In the genomic region with DNA sequence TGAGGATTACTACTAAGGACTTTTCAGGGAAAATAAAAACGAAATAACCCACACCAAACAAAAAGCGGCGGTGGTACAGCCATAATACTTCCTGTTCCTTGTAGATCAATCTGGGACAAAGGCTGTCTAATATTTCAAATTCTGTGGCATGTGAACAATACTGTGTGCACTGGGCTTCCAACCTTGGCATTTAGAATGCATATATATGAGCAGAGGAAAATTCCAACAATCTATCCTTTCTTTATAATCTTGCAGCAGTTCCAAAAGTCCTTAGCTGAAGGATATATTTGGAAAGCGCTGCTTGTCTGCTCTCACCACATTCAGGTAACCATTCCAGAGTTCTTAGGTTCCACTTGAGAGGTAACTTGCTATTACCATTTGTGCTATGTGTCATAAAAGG, we compare ENCODE assay signal across 21 cellular contexts.
DNase-seq lines count a peak whose midpoint lies in the region; ATAC-seq and TF ChIP-seq lines count a peak whose summit lies in the region.
"Had no signal": no experiment of that assay in that cellular context is flagged by ENCODE, and none has a peak within 500 bp of the region (broad histone marks: within the 10 kb centered on the region; RNA-seq: fewer than 3 reads in every experiment).

No MANE protein-coding gene starts in this region.

- peak overlapping the region; percentile 11; the same call in 1 of the 2 replicates for H3K9ac ChIP-seq in SK-N-SH
- H3K9ac ChIP-seq in skeletal muscle satellite cell (ENCODE audit: low read depth, low read length): no peak overlapping the region

- H3K36me3 Mint-ChIP-seq in HFFc6 (ENCODE audit: low read depth): peaks cover 10% of the 10 kb centered on the region; the same call in 1 of the 2 replicates
- H3K36me3 Mint-ChIP-seq: activated naive CD4-positive, alpha-beta T cell treated with anti-CD3 and anti-CD28 coated beads, Interleukin-2, amount 50 U/mL, for 24 hours had no signal

- H4K20me1 ChIP-seq in SK-N-SH (ENCODE audit: insufficient read depth): no peaks in the 10 kb centered on the region

- H3K4me3 Mint-ChIP-seq in HFFc6: peak overlapping the region; percentile 77
- H3K4me3 Mint-ChIP-seq: activated CD8-positive, alpha-beta T cell treated with anti-CD3 and anti-CD28 coated beads, Interleukin-2, amount 10 ng/mL, durations not matched to agents 7 days and 5 days; activated naive CD4-positive, alpha-beta T cell treated with anti-CD3 and anti-CD28 coated beads, Interleukin-2, amount 50 U/mL, for 24 hours; activated T-cell treated with anti-CD3 and anti-CD28 coated beads, Interleukin-2, amount 50 U/mL, for 24 hours; brain had no signal

- H3K4me1 ChIP-seq in SK-N-SH (ENCODE audit: control insufficient read depth in 1 of 2, insufficient read depth in 2 of 2, low read depth in 1 of 2, low read length in 1 of 2) (peaks cover 17 to 33% of the 10 kb centered on the region in 2 experiments), skeletal muscle satellite cell (ENCODE audit: control insufficient read depth, insufficient read depth, low read length) (peaks cover 36% of the 10 kb centered on the region)

- H3K36me3 ChIP-seq in SK-N-SH (replicated peaks in 1 of 2; ENCODE audit: control insufficient read depth in 1 of 2, insufficient read depth in 2 of 2, low read length in 1 of 2) (peaks cover 0 to 6% of the 10 kb centered on the region in 2 experiments), skeletal muscle satellite cell (ENCODE audit: insufficient read depth, low read length) (no peaks in the 10 kb centered on the region)
- H3K36me3 ChIP-seq: sigmoid colon, SJSA1, upper lobe of left lung had no signal

- no peak overlapping the region for H2AFZ ChIP-seq in SK-N-SH (ENCODE audit: low read depth)

- peaks cover 21% of the 10 kb centered on the region for H3F3A ChIP-seq in SK-N-SH (replicated peaks; ENCODE audit: insufficient read depth)

- H3K27ac ChIP-seq in SK-N-SH (ENCODE audit: low read depth in 2 of 2, low read length in 1 of 2) (peak overlapping the region; percentile 65 to 76), RWPE1 (no peak overlapping the region)
- H3K27ac ChIP-seq: epithelial cell of prostate, SJSA1 had no signal

- H3K4me1 Mint-ChIP-seq in HFFc6 (ENCODE audit: low read depth): peaks cover 42% of the 10 kb centered on the region
- H3K4me1 Mint-ChIP-seq: activated naive CD4-positive, alpha-beta T cell treated with anti-CD3 and anti-CD28 coated beads, Interleukin-2, amount 50 U/mL, for 24 hours had no signal

- H3K4me2 ChIP-seq in SK-N-SH (peak overlapping the region; percentile 66), skeletal muscle satellite cell (ENCODE audit: low read length) (peak overlapping the region; percentile 59)

- ATAC-seq in GM18511 (IDR thresholded peaks at IDR 0.05; ENCODE audit: unreplicated experiment): no peak
- ATAC-seq: activated CD8-positive, alpha-beta T cell treated with anti-CD3 and anti-CD28 coated beads, Interleukin-2, amount 10 ng/mL, durations not matched to agents 7 days and 5 days had no signal

- no peak for TF ChIP-seq RAD21 in SK-N-SH (IDR thresholded peaks at IDR 0.05; ENCODE audit: low read length)

- H3K27ac Mint-ChIP-seq in HFFc6: peak overlapping the region; percentile 61; the same call in 1 of the 2 replicates
- H3K27ac Mint-ChIP-seq: activated CD8-positive, alpha-beta T cell treated with anti-CD3 and anti-CD28 coated beads, Interleukin-2, amount 10 ng/mL, durations not matched to agents 7 days and 5 days; activated naive CD4-positive, alpha-beta T cell treated with anti-CD3 and anti-CD28 coated beads, Interleukin-2, amount 50 U/mL, for 24 hours; activated T-cell treated with anti-CD3 and anti-CD28 coated beads, Interleukin-2, amount 50 U/mL, for 24 hours had no signal

- no peak for TF ChIP-seq CTCF in HFFc6 (IDR thresholded peaks at IDR 0.05)
- TF ChIP-seq CTCF in SK-N-SH (IDR thresholded peaks at IDR 0.05): no peak
- no peak for TF ChIP-seq CTCF in fibroblast of villous mesenchyme (IDR thresholded peaks at IDR 0.05; ENCODE audit: insufficient read depth, low read depth, low read length)
- no peak for TF ChIP-seq CTCF in RWPE1 (conservative IDR thresholded peaks at IDR 0.05; ENCODE audit: low read depth)

- no peaks in the 10 kb centered on the region for H3K9me2 ChIP-seq in SK-N-SH

- DNase-seq in HFFc6 (no peak), SK-N-SH (no peak), fibroblast of villous mesenchyme (ENCODE audit: low read depth) (no peak), RWPE1 (ENCODE audit: low spot score) (no peak), NCI-H1436 treated with DMSO at 0.1 percent for 48 hours (lab: John Stamatoyannopoulos, UW) (no peak)
- DNase-seq: activated CD8-positive, alpha-beta T cell treated with anti-CD3 and anti-CD28 coated beads, Interleukin-2, amount 10 ng/mL, durations not matched to agents 7 days and 5 days; activated T-cell treated with anti-CD3 and anti-CD28 coated beads, Interleukin-2, amount 50 U/mL, for 24 hours; Caco-2; cortex of kidney; NCI-H1417 treated with DMSO at 0.1 percent for 48 hours; NCI-H69; stimulated activated CD4-positive, alpha-beta T cell treated with anti-CD3 and anti-CD28 coated beads, Interleukin-1b, Interleukin-23, amount 100 ng/mL, for 48 hours; stimulated activated naive CD4-positive, alpha-beta T cell treated with Interleukin-2 at 50 U/mL for 16 hours; upper lobe of left lung had no signal

- H3K9me3 ChIP-seq in SK-N-SH (no peaks in the 10 kb centered on the region), skeletal muscle satellite cell (replicated peaks; ENCODE audit: low read length) (no peaks in the 10 kb centered on the region)
- H3K9me3 ChIP-seq: Caco-2, sigmoid colon, SJSA1, upper lobe of left lung had no signal

- H3K9me3 Mint-ChIP-seq in HFFc6: no peaks in the 10 kb centered on the region
- H3K9me3 Mint-ChIP-seq: activated T-cell treated with anti-CD3 and anti-CD28 coated beads, Interleukin-2, amount 50 U/mL, for 24 hours had no signal

- peaks cover 70% of the 10 kb centered on the region for H3K79me2 ChIP-seq in SK-N-SH (ENCODE audit: insufficient read depth)

- CTCF ChIA-PET in SK-N-SH (lab: Yijun Ruan, JAX) (interaction anchor here (1.5 kb wide), 1 partner anchor 1181 kb away, joined by 3 read pairs; no protein-coding TSS in a partner anchor), RWPE1 (lab: Yijun Ruan, JAX) (no interaction called here)

- no peak for TF ChIP-seq EP300 in SK-N-SH (IDR thresholded peaks at IDR 0.05; ENCODE audit: borderline replicate concordance in 1 of 2, low read depth in 1 of 2, low read length in 1 of 2)

- H3K4me3 ChIP-seq in SK-N-SH (ENCODE audit: low read depth in 2 of 2, low read length in 1 of 2) (peak overlapping the region in 1 of 2 experiments; percentile 44; a peak in 2 of 4 replicates), fibroblast of villous mesenchyme (ENCODE audit: low read depth, low read length) (peak overlapping the region; percentile 33), skeletal muscle satellite cell (ENCODE audit: low read length) (no peak overlapping the region)
- H3K4me3 ChIP-seq: sigmoid colon, SJSA1 had no signal

- H3K27me3 Mint-ChIP-seq in HFFc6 (ENCODE audit: insufficient read depth): no peaks in the 10 kb centered on the region
- H3K27me3 Mint-ChIP-seq: brain had no signal

- WGBS in SK-N-SH (ENCODE audit: low lambda C conversion rate): 84% methylated on average over 4 of the region's 4 CpGs

- POLR2A ChIA-PET in SK-N-SH (lab: Yijun Ruan, JAX): no interaction called here
- POLR2A ChIA-PET in RWPE1 (lab: Yijun Ruan, JAX; ENCODE audit: low non-redundant PET): no interaction called here

- H3K27me3 ChIP-seq in SK-N-SH (ENCODE audit: insufficient read depth) (no peaks in the 10 kb centered on the region), skeletal muscle satellite cell (ENCODE audit: control insufficient read depth, insufficient read depth, low read length) (no peaks in the 10 kb centered on the region)
- H3K27me3 ChIP-seq: sigmoid colon, SJSA1, upper lobe of left lung had no signal

TF ChIP-seq in SK-N-SH, 30 proteins besides CTCF, POLR2A, EP300 and RAD21:
- no peak for TF ChIP-seq YY1 (IDR thresholded peaks at IDR 0.05; ENCODE audit: low read depth)
- TF ChIP-seq FOXJ3 (CRISPR knock-in tag; IDR thresholded peaks at IDR 0.05): no peak
- no peak for TF ChIP-seq FOXM1 (IDR thresholded peaks at IDR 0.05; ENCODE audit: low read depth)
- TF ChIP-seq NRF1 (IDR thresholded peaks at IDR 0.05; ENCODE audit: low read depth, low read length): no peak
- no peak for TF ChIP-seq GABPA (IDR thresholded peaks at IDR 0.05; ENCODE audit: low read depth)
- no peak for TF ChIP-seq TCF12 (IDR thresholded peaks at IDR 0.05)
- TF ChIP-seq POLR2AphosphoS5 (IDR thresholded peaks at IDR 0.05; ENCODE audit: low read depth, low read length): no peak
- TF ChIP-seq, protein P1, sequence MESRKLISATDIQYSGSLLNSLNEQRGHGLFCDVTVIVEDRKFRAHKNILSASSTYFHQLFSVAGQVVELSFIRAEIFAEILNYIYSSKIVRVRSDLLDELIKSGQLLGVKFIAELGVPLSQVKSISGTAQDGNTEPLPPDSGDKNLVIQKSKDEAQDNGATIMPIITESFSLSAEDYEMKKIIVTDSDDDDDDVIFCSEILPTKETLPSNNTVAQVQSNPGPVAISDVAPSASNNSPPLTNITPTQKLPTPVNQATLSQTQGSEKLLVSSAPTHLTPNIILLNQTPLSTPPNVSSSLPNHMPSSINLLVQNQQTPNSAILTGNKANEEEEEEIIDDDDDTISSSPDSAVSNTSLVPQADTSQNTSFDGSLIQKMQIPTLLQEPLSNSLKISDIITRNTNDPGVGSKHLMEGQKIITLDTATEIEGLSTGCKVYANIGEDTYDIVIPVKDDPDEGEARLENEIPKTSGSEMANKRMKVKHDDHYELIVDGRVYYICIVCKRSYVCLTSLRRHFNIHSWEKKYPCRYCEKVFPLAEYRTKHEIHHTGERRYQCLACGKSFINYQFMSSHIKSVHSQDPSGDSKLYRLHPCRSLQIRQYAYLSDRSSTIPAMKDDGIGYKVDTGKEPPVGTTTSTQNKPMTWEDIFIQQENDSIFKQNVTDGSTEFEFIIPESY (IDR thresholded peaks at IDR 0.05; ENCODE audit: borderline replicate concordance, low read depth): no peak
- no peak for TF ChIP-seq NFIC (IDR thresholded peaks at IDR 0.05; ENCODE audit: borderline replicate concordance)
